In genomic region chr1:36966242-36966641, GRCh38 we compare ENCODE assay signal across 11 cellular contexts.
A peak's percentile ranks its signal among the peaks of the same experiment; 100 is the strongest.
DNase-seq lines count a peak whose midpoint lies in the region; ATAC-seq, FAIRE-seq and TF ChIP-seq lines count a peak whose summit lies in the region.
"Had no signal": no experiment of that assay in that cellular context is flagged by ENCODE, and none has a peak within 500 bp of the region (broad histone marks: within the 10 kb centered on the region; RNA-seq: fewer than 3 reads in every experiment).

No MANE protein-coding gene starts in this region.

- intact Hi-C loops in left lung (cut with DNase I) = no loop called here

- H3K36me3 Mint-ChIP-seq in activated CD8-positive, alpha-beta T cell treated with anti-CD3 and anti-CD28 coated beads, Interleukin-2, amount 10 ng/mL, durations not matched to agents 7 days and 5 days (ENCODE audit: low read depth) = no peaks in the 10 kb centered on the region
- H3K36me3 Mint-ChIP-seq in activated T-helper 17 cell treated with anti-CD3 and anti-CD28 coated beads, Interleukin-2, amount 50 U/mL, for 72 hours (ENCODE audit: low read depth) = no peaks in the 10 kb centered on the region

- H3K79me2 ChIP-seq in DND-41 (ENCODE audit: insufficient read depth, low read length) = no peaks in the 10 kb centered on the region

- 28% methylated on average over 3 of the region's 3 CpGs for WGBS in suprapubic skin

- H3K4me3 ChIP-seq in DND-41 (ENCODE audit: low read depth in 1 of 2, low read length in 2 of 2) (no peak overlapping the region), HEK293 (ENCODE audit: low read depth, low read length) (no peak overlapping the region), left lung (no peak overlapping the region), suprapubic skin (no peak overlapping the region)

- ATAC-seq in DND-41 (ENCODE audit: insufficient read depth, low read depth) (0 out of 3 replicates have a peak, but pooled peaks have one; percentile 50), left lung (peak; percentile 51), HG03175 (IDR thresholded peaks at IDR 0.05; ENCODE audit: unreplicated experiment) (no peak)
- no peak for ATAC-seq in activated CD8-positive, alpha-beta T cell treated with anti-CD3 and anti-CD28 coated beads, Interleukin-2, amount 10 ng/mL, durations not matched to agents 7 days and 5 days
- no peak for ATAC-seq in activated T-helper 17 cell treated with anti-CD3 and anti-CD28 coated beads, Interleukin-2, amount 50 U/mL, for 72 hours (replicated peaks)

- DNase-seq in DND-41 (peak; percentile 57), left lung (no peak), suprapubic skin (ENCODE audit: low spot score in 2 of 2) (no peak), HTR-8/SVneo (ENCODE audit: insufficient read length, low spot score) (no peak)
- DNase-seq in activated CD8-positive, alpha-beta T cell treated with anti-CD3 and anti-CD28 coated beads, Interleukin-2, amount 10 ng/mL, durations not matched to agents 7 days and 5 days = peak; percentile 37
- DNase-seq: DMS79 treated with DMSO at 0.1 percent for 48 hours, NCI-H1048 had no signal

- H3K4me3 Mint-ChIP-seq in activated CD8-positive, alpha-beta T cell treated with anti-CD3 and anti-CD28 coated beads, Interleukin-2, amount 10 ng/mL, durations not matched to agents 7 days and 5 days = no peak overlapping the region
- H3K4me3 Mint-ChIP-seq in activated T-helper 17 cell treated with anti-CD3 and anti-CD28 coated beads, Interleukin-2, amount 50 U/mL, for 72 hours = no peak overlapping the region

- H4K20me1 ChIP-seq in DND-41 (ENCODE audit: insufficient read depth, low read length) = peaks cover 15% of the 10 kb centered on the region; the same call in 1 of the 2 replicates

- H3K4me1 ChIP-seq in DND-41 (ENCODE audit: insufficient read depth, low read length) (no peaks in the 10 kb centered on the region), HEK293 (ENCODE audit: control insufficient read depth, insufficient read depth, low read length) (no peaks in the 10 kb centered on the region), left lung (no peaks in the 10 kb centered on the region), suprapubic skin (no peaks in the 10 kb centered on the region)

- H3K9me3 ChIP-seq in DND-41 (ENCODE audit: insufficient read depth, low read length, severe bottlenecking) (no peaks in the 10 kb centered on the region), HEK293 (ENCODE audit: control insufficient read depth, insufficient read depth, low read depth, low read length) (no peaks in the 10 kb centered on the region), left lung (no peaks in the 10 kb centered on the region), suprapubic skin (no peaks in the 10 kb centered on the region)

- no peaks in the 10 kb centered on the region for H3K4me1 Mint-ChIP-seq in activated CD8-positive, alpha-beta T cell treated with anti-CD3 and anti-CD28 coated beads, Interleukin-2, amount 10 ng/mL, durations not matched to agents 7 days and 5 days (ENCODE audit: low read depth)
- no peaks in the 10 kb centered on the region for H3K4me1 Mint-ChIP-seq in activated T-helper 17 cell treated with anti-CD3 and anti-CD28 coated beads, Interleukin-2, amount 50 U/mL, for 72 hours

- no peak overlapping the region for H3K27ac Mint-ChIP-seq in activated CD8-positive, alpha-beta T cell treated with anti-CD3 and anti-CD28 coated beads, Interleukin-2, amount 10 ng/mL, durations not matched to agents 7 days and 5 days
- no peak overlapping the region for H3K27ac Mint-ChIP-seq in activated T-helper 17 cell treated with anti-CD3 and anti-CD28 coated beads, Interleukin-2, amount 50 U/mL, for 72 hours
- H3K27ac Mint-ChIP-seq: activated T-helper 2 cell treated with anti-CD3 and anti-CD28 coated beads, Interferon-gamma antibody, Interleukin-2, Interleukin-4, amounts not matched to agents 10 μg/mL and 5 μg/mL and 100 μg/mL, durations not matched to agents 14 hours and 24 hours and 36 hours had no signal

- no peak for FAIRE-seq in HTR-8/SVneo (lab: Jason Lieb, UNC)

- H3K27me3 ChIP-seq in DND-41 (ENCODE audit: insufficient read depth, low read length, poor library complexity) (no peaks in the 10 kb centered on the region), left lung (peaks cover 0 to 16% of the 10 kb centered on the region in 2 donors), suprapubic skin (peaks cover 26% of the 10 kb centered on the region)

- no peak overlapping the region for H2AFZ ChIP-seq in DND-41 (ENCODE audit: low read depth, low read length)

- H3K27me3 Mint-ChIP-seq in activated CD8-positive, alpha-beta T cell treated with anti-CD3 and anti-CD28 coated beads, Interleukin-2, amount 10 ng/mL, durations not matched to agents 7 days and 5 days (ENCODE audit: low read depth) = no peaks in the 10 kb centered on the region
- peaks cover 24% of the 10 kb centered on the region for H3K27me3 Mint-ChIP-seq in activated T-helper 17 cell treated with anti-CD3 and anti-CD28 coated beads, Interleukin-2, amount 50 U/mL, for 72 hours

- no peak overlapping the region for H3K9ac ChIP-seq in DND-41 (ENCODE audit: low read depth, low read length)

- no peak overlapping the region for H3K4me2 ChIP-seq in DND-41 (ENCODE audit: insufficient read depth, low read length)

- POLR2A ChIA-PET in HEK293 (lab: Yijun Ruan, JAX) = no interaction called here
- POLR2A ChIA-PET in activated CD8-positive, alpha-beta T cell treated with anti-CD3 and anti-CD28 coated beads, Interleukin-2, amount 10 ng/mL, durations not matched to agents 7 days and 5 days (lab: Charles Lee) = no interaction called here

- no peak for TF ChIP-seq CTCF in DND-41 (IDR thresholded peaks at IDR 0.05; ENCODE audit: borderline replicate concordance, extremely low read depth, low read length, poor library complexity, severe bottlenecking)
- TF ChIP-seq CTCF in HEK293 (tag by site-specific recombination; IDR thresholded peaks at IDR 0.05) = no peak
- TF ChIP-seq CTCF in left lung (IDR thresholded peaks at IDR 0.05) = no peak
- TF ChIP-seq CTCF in suprapubic skin (IDR thresholded peaks at IDR 0.05) = no peak

- no peaks in the 10 kb centered on the region for H3K36me3 ChIP-seq in DND-41 (ENCODE audit: insufficient read depth, low read length)
- no peaks in the 10 kb centered on the region for H3K36me3 ChIP-seq in HEK293 (ENCODE audit: control insufficient read depth in 2 of 2, insufficient read depth in 1 of 2, low read length in 2 of 2)
- no peaks in the 10 kb centered on the region for H3K36me3 ChIP-seq in left lung
- no peaks in the 10 kb centered on the region for H3K36me3 ChIP-seq in suprapubic skin

- no peaks in the 10 kb centered on the region for H3K9me3 Mint-ChIP-seq in activated CD8-positive, alpha-beta T cell treated with anti-CD3 and anti-CD28 coated beads, Interleukin-2, amount 10 ng/mL, durations not matched to agents 7 days and 5 days (ENCODE audit: insufficient read depth)
- no peaks in the 10 kb centered on the region for H3K9me3 Mint-ChIP-seq in activated T-helper 17 cell treated with anti-CD3 and anti-CD28 coated beads, Interleukin-2, amount 50 U/mL, for 72 hours
- H3K9me3 Mint-ChIP-seq: activated T-helper 2 cell treated with anti-CD3 and anti-CD28 coated beads, Interferon-gamma antibody, Interleukin-2, Interleukin-4, amounts not matched to agents 10 μg/mL and 5 μg/mL and 100 μg/mL, durations not matched to agents 14 hours and 24 hours and 36 hours had no signal

- CTCF ChIA-PET in HEK293 (lab: Yijun Ruan, JAX) = no interaction called here
- CTCF ChIA-PET in activated CD8-positive, alpha-beta T cell treated with anti-CD3 and anti-CD28 coated beads, Interleukin-2, amount 10 ng/mL, durations not matched to agents 7 days and 5 days (lab: Charles Lee) = no interaction called here

- H3K27ac ChIP-seq in DND-41 (ENCODE audit: low read length) = no peak overlapping the region
- H3K27ac ChIP-seq in HEK293 (ENCODE audit: extremely low read depth, low read depth, low read length) = no peak overlapping the region
- no peak overlapping the region for H3K27ac ChIP-seq in left lung
- no peak overlapping the region for H3K27ac ChIP-seq in suprapubic skin

- no peak for TF ChIP-seq EP300 in suprapubic skin (IDR thresholded peaks at IDR 0.05)

- no peak for TF ChIP-seq POLR2A in suprapubic skin (IDR thresholded peaks at IDR 0.05)

TF ChIP-seq in HEK293, 187 proteins besides CTCF, POLR2A, EP300 and RAD21 (continues in another document):
- no peak for TF ChIP-seq HOXA7 (CRISPR knock-in tag; IDR thresholded peaks at IDR 0.05; ENCODE audit: borderline replicate concordance)
- no peak for TF ChIP-seq GLIS2 (tag by site-specific recombination; IDR thresholded peaks at IDR 0.05)
- no peak for TF ChIP-seq TSHZ1 (tag by site-specific recombination; IDR thresholded peaks at IDR 0.05; ENCODE audit: borderline replicate concordance)
- TF ChIP-seq ZNF404 (tag by site-specific recombination; IDR thresholded peaks at IDR 0.05) = no peak
- no peak for TF ChIP-seq KLF10 (tag by site-specific recombination; IDR thresholded peaks at IDR 0.05)
- TF ChIP-seq ZNF670 (tag by site-specific recombination; IDR thresholded peaks at IDR 0.05; ENCODE audit: low read depth) = no peak
- peak; percentile 55; the same call in 1 of the 2 replicates for TF ChIP-seq ZNF600 (tag by site-specific recombination; IDR thresholded peaks at IDR 0.05)
- TF ChIP-seq PRDM1 (tag by site-specific recombination; IDR thresholded peaks at IDR 0.05) = no peak
- TF ChIP-seq ZNF626 (tag by site-specific recombination; IDR thresholded peaks at IDR 0.05) = no peak
- no peak for TF ChIP-seq ZSCAN16 (tag by site-specific recombination; IDR thresholded peaks at IDR 0.05)

Comparison
In these comparisons a context has a peak if more than half of its experiments do, and no peak if none do; other contexts are left out.
1. ATAC-seq: peak in DND-41 (single experiment) and left lung (single experiment); none in activated CD8-positive, alpha-beta T cell treated with anti-CD3 and anti-CD28 coated beads, Interleukin-2, amount 10 ng/mL, durations not matched to agents 7 days and 5 days (single experiment), activated T-helper 17 cell treated with anti-CD3 and anti-CD28 coated beads, Interleukin-2, amount 50 U/mL, for 72 hours (single experiment) and HG03175 (single experiment).
2. DNase-seq: peak in DND-41 (single experiment) and activated CD8-positive, alpha-beta T cell treated with anti-CD3 and anti-CD28 coated beads, Interleukin-2, amount 10 ng/mL, durations not matched to agents 7 days and 5 days (single experiment); none in left lung (0 of 2), suprapubic skin (0 of 2) and HTR-8/SVneo (single experiment).